ENCODE assay signal across 8 cellular contexts in the genomic region with DNA sequence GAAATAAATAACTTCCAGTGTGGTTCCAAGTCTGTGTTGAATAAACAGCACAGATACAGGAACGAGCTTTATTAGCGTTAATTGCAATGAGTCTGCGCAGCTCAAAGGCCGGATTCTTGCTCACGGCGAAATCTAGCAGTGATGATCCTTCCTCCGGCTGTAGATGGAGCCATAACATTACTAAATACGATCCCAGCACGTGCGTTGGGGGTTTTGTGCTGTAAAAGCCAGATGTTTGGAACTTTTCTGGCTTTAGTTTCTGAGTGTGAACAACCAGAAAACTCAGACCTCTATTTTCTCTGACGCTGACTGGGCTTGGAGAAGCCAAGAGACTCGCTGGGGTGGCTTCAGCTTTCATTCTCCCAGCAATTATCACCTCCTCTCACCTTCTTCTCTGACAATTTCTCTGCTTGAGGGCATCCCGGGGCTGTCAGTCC. TPM values are rescaled to one million over a fixed set of nuclear protein-coding genes. Genes with fewer than 3 reads are reported as not detected.
DNase-seq lines count a peak whose midpoint lies in the region; ATAC-seq and TF ChIP-seq lines count a peak whose summit lies in the region.

No MANE protein-coding gene starts in this region.

- H3K4me2 ChIP-seq in OCI-LY1 (ENCODE audit: low read length): no peak overlapping the region
- H3K4me2 ChIP-seq in neural cell (ENCODE audit: low read length): no peak overlapping the region

- WGBS in testis, 2 donors: 12 to 27% methylated on average over 13 of the region's 13 CpGs

- DNase-seq in COLO829 (ENCODE audit: low spot score): peak; percentile 79
- DNase-seq in HuH-7.5 (ENCODE audit: low spot score): peak; percentile 56
- DNase-seq in activated T-cell treated with anti-CD3 and anti-CD28 coated beads for 48 hours (ENCODE audit: low read depth): peak; percentile 29
- DNase-seq in fibroblast of gingiva (ENCODE audit: low read depth): peak; percentile 85
- peak; percentile 83 for DNase-seq in testis

- no peaks in the 10 kb centered on the region for H3K4me1 ChIP-seq in OCI-LY1 (ENCODE audit: insufficient read depth, low read length, severe bottlenecking)
- no peaks in the 10 kb centered on the region for H3K4me1 ChIP-seq in testis

- ATAC-seq in GM19467 (IDR thresholded peaks at IDR 0.05; ENCODE audit: unreplicated experiment): peak; percentile 78

- TF ChIP-seq EP300 in neural cell (conservative IDR thresholded peaks at IDR 0.05; ENCODE audit: poor library complexity, severe bottlenecking): no peak

- H3K9ac ChIP-seq in OCI-LY1 (ENCODE audit: low read length): no peak overlapping the region
- H3K9ac ChIP-seq in neural cell (ENCODE audit: low read length): no peak overlapping the region

- intact Hi-C loops in testis (cut with DNase I; ENCODE audit: low total_unique reads): no loop called here

- H3K9me2 ChIP-seq in OCI-LY1 (ENCODE audit: low read depth, low read length) (no peaks in the 10 kb centered on the region), neural cell (ENCODE audit: insufficient read depth, low read length) (no peaks in the 10 kb centered on the region)

- no peaks in the 10 kb centered on the region for H3F3A ChIP-seq in OCI-LY1 (ENCODE audit: insufficient read depth, low read length)
- H3F3A ChIP-seq in neural cell (ENCODE audit: insufficient read depth, low read length, poor library complexity, severe bottlenecking): no peaks in the 10 kb centered on the region

- H2AFZ ChIP-seq in OCI-LY1 (ENCODE audit: low read length) (no peak overlapping the region), neural cell (ENCODE audit: low read depth, low read length) (no peak overlapping the region)

- H3K79me2 ChIP-seq in OCI-LY1 (ENCODE audit: insufficient read depth, low read length) (no peaks in the 10 kb centered on the region), neural cell (replicated peaks; ENCODE audit: insufficient read depth, low read length) (no peaks in the 10 kb centered on the region)

- TF ChIP-seq POLR2A in testis (IDR thresholded peaks at IDR 0.05): no peak

- TF ChIP-seq RAD21 in neural cell (conservative IDR thresholded peaks at IDR 0.05): peak; percentile 90

- H3K4me3 ChIP-seq in OCI-LY1 (ENCODE audit: low read depth, low read length, poor library complexity, severe bottlenecking) (no peak overlapping the region), neural cell (ENCODE audit: low read length) (no peak overlapping the region), testis (no peak overlapping the region)

- H3K36me3 ChIP-seq in OCI-LY1 (ENCODE audit: insufficient read depth, low read length) (no peaks in the 10 kb centered on the region), neural cell (ENCODE audit: insufficient read depth, low read length) (no peaks in the 10 kb centered on the region), testis (ENCODE audit: low read depth, missing control alignments) (no peaks in the 10 kb centered on the region)

- H3K27ac ChIP-seq in OCI-LY1 (ENCODE audit: low read depth, low read length, poor library complexity, severe bottlenecking) (no peak overlapping the region), neural cell (ENCODE audit: low read length) (no peak overlapping the region), testis (no peak overlapping the region)

- H3K9me3 ChIP-seq in OCI-LY1 (ENCODE audit: low read length) (no peaks in the 10 kb centered on the region), neural cell (ENCODE audit: low read length) (no peaks in the 10 kb centered on the region), testis (no peaks in the 10 kb centered on the region)

- H3K27me3 ChIP-seq in OCI-LY1 (ENCODE audit: insufficient read depth, low read length): peaks cover 7% of the 10 kb centered on the region; the same call in 1 of the 2 replicates
- H3K27me3 ChIP-seq in neural cell (ENCODE audit: insufficient read depth, low read depth, low read length): peaks cover 4% of the 10 kb centered on the region
- no peaks in the 10 kb centered on the region for H3K27me3 ChIP-seq in testis

- peak; percentile 78 for TF ChIP-seq CTCF in OCI-LY1 (IDR thresholded peaks at IDR 0.05; ENCODE audit: low read length)
- peak; percentile 93 for TF ChIP-seq CTCF in neural cell (IDR thresholded peaks at IDR 0.05; ENCODE audit: poor library complexity, severe bottlenecking)
- TF ChIP-seq CTCF in testis (IDR thresholded peaks at IDR 0.05): peak; percentile 35 to 60 (median 38)

- no peaks in the 10 kb centered on the region for H4K20me1 ChIP-seq in OCI-LY1 (ENCODE audit: insufficient read depth, low read length)
- no peaks in the 10 kb centered on the region for H4K20me1 ChIP-seq in neural cell (ENCODE audit: insufficient read depth)

TF ChIP-seq in neural cell, 6 proteins besides CTCF, POLR2A, EP300 and RAD21:
- TF ChIP-seq MXI1 (conservative IDR thresholded peaks at IDR 0.05; ENCODE audit: poor library complexity, severe bottlenecking) (peak; percentile 67), TAF1 (IDR thresholded peaks at IDR 0.05; ENCODE audit: low read depth) (no peak), SMC3 (conservative IDR thresholded peaks at IDR 0.05; ENCODE audit: poor library complexity) (peak; percentile 83)
TF ChIP-seq in neural cell: peak in this region for 2.

RNA-seq across cellular contexts. Expression of gene AKTIP, which starts 47.0 kb away (rescaled TPM):
- polyA plus RNA-seq in neural cell: 68.6 and 73.7 TPM in 2 replicates
- 34.8 and 46.5 TPM in 2 replicates for polyA minus RNA-seq in neural cell
- 10 to 100 TPM; 58.4 to 75.3 TPM for total RNA-seq in testis
- polyA plus RNA-seq in testis (ENCODE audit: insufficient read depth, low read depth, low replicate concordance): 75.4 TPM

Comparison
In these comparisons a context has a peak if more than half of its experiments do, and no peak if none do; other contexts are left out.
1. DNase-seq: peak in every context shown above with its lines; median percentile 85 in fibroblast of gingiva; 83 in testis; 79 in COLO829; 56 in HuH-7.5; 29 in activated T-cell treated with anti-CD3 and anti-CD28 coated beads for 48 hours.
2. CTCF ChIP-seq: peak in every context shown above with its lines; median percentile 93 in neural cell; 78 in OCI-LY1; 38 in testis.